ENCODE assay signal across 20 cellular contexts in the genomic region with DNA sequence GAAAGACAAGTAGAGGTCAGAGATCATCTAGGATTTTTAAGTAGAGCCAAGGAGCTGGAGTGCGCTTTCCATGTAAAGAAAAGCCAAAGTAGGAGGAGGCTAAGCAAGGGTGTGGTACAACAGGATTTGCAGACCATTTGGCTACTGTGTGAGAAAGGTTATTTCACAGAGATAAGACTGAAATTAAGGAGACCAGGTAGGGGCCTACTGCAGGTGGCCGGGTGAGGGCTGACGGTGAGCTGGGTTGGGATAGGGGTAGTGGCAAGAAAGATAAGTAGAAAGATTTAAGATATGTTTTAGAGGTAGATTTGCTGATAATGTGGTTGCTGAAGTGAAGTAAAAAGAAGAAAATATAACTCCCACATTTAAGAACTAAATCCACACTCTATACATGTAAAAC.
"Had no signal": no experiment of that assay in that cellular context is flagged by ENCODE, and none has a peak within 500 bp of the region (broad histone marks: within the 10 kb centered on the region; RNA-seq: fewer than 3 reads in every experiment).

No MANE protein-coding gene starts in this region.

- H3K27ac ChIP-seq: RWPE1 had no signal

- DNase-seq: KBM-7, MG63, NCI-H1092, NCI-H1105 treated with DMSO at 0.1 percent for 48 hours, NCI-H1417 treated with DMSO at 0.1 percent for 48 hours, NCI-H146, NCI-H1694 treated with DMSO at 0.1 percent for 48 hours, NCI-H1930, NCI-H2081, NCI-H2107, NCI-H2227 treated with DMSO at 0.1 percent for 48 hours, NCI-H446, NCI-H510A, NCI-H524 treated with DMSO at 0.1 percent for 48 hours, NCI-H69, NCI-H774, SHP77 had no signal

- H3K9me3 ChIP-seq: MG63 had no signal

- ATAC-seq: Panc1, SK-N-SH treated with all-trans-retinoic acid at 6 μM for 48 hours had no signal

- H3K4me3 ChIP-seq: MG63 had no signal

- H3K27me3 ChIP-seq: MG63 had no signal
